Comparison of ENCODE assay signal across 1 cellular context in the genomic region with DNA sequence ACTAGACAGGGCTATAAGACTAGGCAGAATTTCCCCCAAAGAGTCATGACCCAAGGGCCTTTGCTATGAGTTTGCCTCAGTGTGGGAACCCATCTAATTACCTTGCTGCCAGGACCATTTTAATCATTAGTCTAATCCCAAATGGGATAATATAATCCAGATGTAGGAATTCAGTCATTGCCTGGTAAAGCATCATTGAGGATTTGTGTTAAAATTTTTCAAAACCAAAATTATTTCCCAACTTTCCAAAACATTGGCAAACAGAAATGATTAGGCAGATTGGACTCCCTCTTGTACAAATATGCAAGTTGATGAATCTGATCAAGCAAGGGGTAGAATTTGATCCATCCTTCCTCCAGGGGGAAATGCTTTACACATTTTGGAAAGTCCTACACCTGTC.
TF ChIP-seq lines count a peak whose summit lies in the region.

No MANE protein-coding gene starts in this region.

TF ChIP-seq in SK-N-SH treated with all-trans-retinoic acid at 6 μM for 48 hours, 23 proteins besides CTCF, POLR2A, EP300 and RAD21 (continued from another document):
- TF ChIP-seq TSHZ2 (CRISPR knock-in tag; IDR thresholded peaks at IDR 0.05), result no peak
TF ChIP-seq in SK-N-SH treated with all-trans-retinoic acid at 6 μM for 48 hours: peak in this region for 0.
